In the genomic region with DNA sequence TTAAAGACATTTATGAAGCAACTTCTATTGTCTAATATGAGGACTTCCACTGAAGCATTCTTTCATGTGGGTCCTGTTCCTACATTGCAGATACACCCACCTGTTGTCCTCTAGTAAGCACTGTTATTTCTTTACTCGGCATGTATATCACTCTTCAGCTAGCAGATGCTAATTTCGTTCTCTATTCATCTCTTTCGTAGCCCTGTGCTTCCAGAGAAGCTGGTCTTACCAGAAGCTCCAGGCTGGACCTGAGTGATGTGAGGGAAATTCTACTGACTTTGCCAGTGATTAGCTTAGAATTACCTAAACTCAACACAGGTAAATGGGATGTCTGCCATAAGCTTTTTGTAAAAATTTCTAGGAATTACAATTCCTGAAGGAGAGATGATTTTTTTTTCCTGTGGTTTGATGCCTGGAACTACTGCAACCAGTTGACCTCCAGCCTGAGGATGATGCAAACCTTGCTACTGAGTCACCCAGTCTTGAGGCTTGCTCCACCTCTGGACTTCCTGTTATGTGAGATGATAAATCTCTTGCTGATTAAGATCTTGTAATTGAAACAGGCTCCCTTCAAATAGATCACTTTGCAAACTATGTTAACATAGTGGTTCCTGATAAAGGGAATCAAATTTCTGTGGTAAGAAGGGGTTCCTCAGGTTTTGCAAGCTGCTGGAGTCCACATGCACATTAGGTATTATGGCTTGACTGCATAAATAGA, we compare ENCODE assay signal across 13 cellular contexts.
A peak's percentile ranks its signal among the peaks of the same experiment; 100 is the strongest.
DNase-seq lines count a peak whose midpoint lies in the region; ATAC-seq and TF ChIP-seq lines count a peak whose summit lies in the region.
"Had no signal": no experiment of that assay in that cellular context is flagged by ENCODE, and none has a peak within 500 bp of the region (broad histone marks: within the 10 kb centered on the region; RNA-seq: fewer than 3 reads in every experiment).

No MANE protein-coding gene starts in this region.

- DNase-seq in DMS53 (lab: John Stamatoyannopoulos, UW) (peak; percentile 38), NCI-H226 (peak; percentile 59), astrocyte of the cerebellum (ENCODE audit: low read depth) (peak; percentile 57), kidney glomerular epithelial cell (lab: John Stamatoyannopoulos, UW) (peak; percentile 51), GDM1 (lab: John Stamatoyannopoulos, UW) (no peak), NCI-H82 (lab: John Stamatoyannopoulos, UW) (no peak), NCI-H446 treated with DMSO at 0.1 percent for 48 hours (lab: John Stamatoyannopoulos, UW) (no peak)
- DNase-seq: activated CD4-positive, alpha-beta T cell treated with anti-CD3 and anti-CD28 coated beads, Interleukin-2, amount 50 U/mL, for 48 hours; NCI-H1105; SHP77 treated with DMSO at 0.1 percent for 48 hours; stimulated activated CD8-positive, alpha-beta memory T cell treated with anti-CD3 and anti-CD28 coated beads, Interleukin-4, amount 100 ng/mL, for 48 hours had no signal

- H3K4me3 ChIP-seq in astrocyte of the cerebellum (ENCODE audit: low read depth, low read length) = no peak overlapping the region
- H3K4me3 ChIP-seq: esophagus muscularis mucosa had no signal

- no peak for ATAC-seq in GM21515 (IDR thresholded peaks at IDR 0.05; ENCODE audit: unreplicated experiment)

- in situ Hi-C loops in astrocyte of the cerebellum (cut with HindIII; ENCODE audit: low sequenced_read_pairs) = no loop called here

- TF ChIP-seq CTCF in astrocyte of the cerebellum (IDR thresholded peaks at IDR 0.05; ENCODE audit: low read depth, low read length, missing control alignments) = no peak

Comparison
In these comparisons a context has a peak if more than half of its experiments do, and no peak if none do; other contexts are left out.
1. DNase-seq: peak in DMS53 (single experiment), NCI-H226 (single experiment), astrocyte of the cerebellum (single experiment) and kidney glomerular epithelial cell (single experiment); none in GDM1 (single experiment), NCI-H82 (single experiment) and NCI-H446 treated with DMSO at 0.1 percent for 48 hours (single experiment).